1 cellular context compared by ENCODE assay signal in the genomic region with DNA sequence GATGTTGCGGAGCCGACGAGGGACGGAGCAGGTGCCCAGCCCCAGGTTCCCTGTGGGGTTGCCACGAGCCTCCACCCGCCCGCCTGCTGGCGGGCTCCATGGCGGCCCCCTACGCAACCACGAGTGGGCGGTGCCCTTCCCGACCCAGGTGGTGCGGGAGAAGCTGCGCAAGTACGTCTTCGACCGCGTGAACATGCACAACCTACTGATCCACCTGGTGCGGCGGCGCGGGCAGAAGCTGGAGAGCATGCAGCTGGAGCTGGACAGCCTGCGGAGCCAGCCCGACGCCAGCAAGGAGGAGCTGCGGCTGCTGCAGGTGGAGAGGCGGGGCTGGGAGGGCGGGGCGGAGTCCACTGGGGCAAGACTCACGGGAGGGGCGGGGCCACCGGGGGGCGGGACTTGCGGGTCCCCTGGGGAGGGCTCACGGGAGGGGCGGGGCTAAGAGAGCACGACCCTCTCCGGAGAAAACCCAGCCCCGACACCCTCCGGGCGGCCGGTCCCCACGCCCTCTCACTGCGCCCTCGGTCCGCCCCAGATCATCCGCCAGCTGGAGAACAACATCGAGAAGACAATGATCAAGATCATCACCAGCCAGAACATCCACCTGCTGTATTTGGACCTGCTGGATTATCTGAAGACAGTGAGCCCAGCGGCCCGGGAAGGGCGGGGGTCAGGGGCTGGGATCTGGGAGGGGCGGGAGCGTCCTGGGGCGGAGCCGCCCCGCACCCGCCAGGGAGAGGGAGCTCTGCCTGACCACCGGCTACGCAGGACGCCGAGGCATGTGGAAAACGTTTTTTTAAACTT.
TF ChIP-seq lines count a peak whose summit lies in the region.

No MANE protein-coding gene starts in this region.

TF ChIP-seq in IMR-90, 13 proteins besides CTCF, POLR2A, EP300 and RAD21:
- TF ChIP-seq RFX5 (IDR thresholded peaks at IDR 0.05; ENCODE audit: low read depth, low read length) (no peak), SMC3 (IDR thresholded peaks at IDR 0.05; ENCODE audit: low read depth, low read length) (no peak), CEBPB (IDR thresholded peaks at IDR 0.05; ENCODE audit: low read depth, low read length) (no peak), FOS (IDR thresholded peaks at IDR 0.05; ENCODE audit: low read depth, low read length) (no peak), BHLHE40 (IDR thresholded peaks at IDR 0.05; ENCODE audit: low read depth, low read length) (no peak), MAZ (IDR thresholded peaks at IDR 0.05; ENCODE audit: borderline replicate concordance, low read depth, low read length) (no peak), RCOR1 (IDR thresholded peaks at IDR 0.05; ENCODE audit: insufficient replicate concordance, low read length) (no peak), NFE2L2 (IDR thresholded peaks at IDR 0.05; ENCODE audit: low read depth, low read length) (no peak), MXI1 (IDR thresholded peaks at IDR 0.05; ENCODE audit: borderline replicate concordance, low read depth, low read length) (no peak), MAFK (IDR thresholded peaks at IDR 0.05; ENCODE audit: low read depth, low read length) (no peak)
- TF ChIP-seq, protein P1, sequence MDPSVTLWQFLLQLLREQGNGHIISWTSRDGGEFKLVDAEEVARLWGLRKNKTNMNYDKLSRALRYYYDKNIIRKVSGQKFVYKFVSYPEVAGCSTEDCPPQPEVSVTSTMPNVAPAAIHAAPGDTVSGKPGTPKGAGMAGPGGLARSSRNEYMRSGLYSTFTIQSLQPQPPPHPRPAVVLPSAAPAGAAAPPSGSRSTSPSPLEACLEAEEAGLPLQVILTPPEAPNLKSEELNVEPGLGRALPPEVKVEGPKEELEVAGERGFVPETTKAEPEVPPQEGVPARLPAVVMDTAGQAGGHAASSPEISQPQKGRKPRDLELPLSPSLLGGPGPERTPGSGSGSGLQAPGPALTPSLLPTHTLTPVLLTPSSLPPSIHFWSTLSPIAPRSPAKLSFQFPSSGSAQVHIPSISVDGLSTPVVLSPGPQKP (IDR thresholded peaks at IDR 0.05; ENCODE audit: borderline replicate concordance, low read depth, low read length): no peak
- TF ChIP-seq, protein P2, sequence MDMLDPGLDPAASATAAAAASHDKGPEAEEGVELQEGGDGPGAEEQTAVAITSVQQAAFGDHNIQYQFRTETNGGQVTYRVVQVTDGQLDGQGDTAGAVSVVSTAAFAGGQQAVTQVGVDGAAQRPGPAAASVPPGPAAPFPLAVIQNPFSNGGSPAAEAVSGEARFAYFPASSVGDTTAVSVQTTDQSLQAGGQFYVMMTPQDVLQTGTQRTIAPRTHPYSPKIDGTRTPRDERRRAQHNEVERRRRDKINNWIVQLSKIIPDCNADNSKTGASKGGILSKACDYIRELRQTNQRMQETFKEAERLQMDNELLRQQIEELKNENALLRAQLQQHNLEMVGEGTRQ (IDR thresholded peaks at IDR 0.05; ENCODE audit: low read depth, low read length): no peak
